In the genomic region with DNA sequence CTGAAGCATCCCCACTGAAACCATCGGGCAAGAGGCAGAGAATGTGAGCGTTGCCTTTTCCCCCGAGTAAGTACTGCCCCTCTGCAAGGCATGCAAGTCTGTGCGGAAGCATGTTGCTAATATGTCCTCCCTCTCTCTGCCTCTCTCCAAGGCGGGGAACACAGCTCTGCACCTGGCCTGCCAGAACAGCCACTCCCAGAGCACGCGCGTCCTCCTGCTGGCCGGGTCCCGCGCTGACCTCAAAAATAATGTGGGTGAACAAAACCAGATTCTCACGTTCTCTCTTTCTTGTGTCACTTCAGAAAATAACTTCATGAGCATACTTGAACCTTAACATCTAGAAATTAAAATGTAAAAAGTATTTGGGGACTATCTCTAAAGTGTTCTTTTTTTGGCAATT, we compare ENCODE assay signal across 1 cellular context.
TF ChIP-seq lines count a peak whose summit lies in the region.

No MANE protein-coding gene starts in this region.

TF ChIP-seq in GM23338, 12 proteins besides CTCF, POLR2A, EP300 and RAD21 (continued from another document):
- TF ChIP-seq ZNF114 (CRISPR knock-in tag; IDR thresholded peaks at IDR 0.05) (no peak), ZNF331 (CRISPR knock-in tag; IDR thresholded peaks at IDR 0.05; ENCODE audit: low read depth) (no peak)
